2 cellular contexts compared by ENCODE assay signal in the genomic region with DNA sequence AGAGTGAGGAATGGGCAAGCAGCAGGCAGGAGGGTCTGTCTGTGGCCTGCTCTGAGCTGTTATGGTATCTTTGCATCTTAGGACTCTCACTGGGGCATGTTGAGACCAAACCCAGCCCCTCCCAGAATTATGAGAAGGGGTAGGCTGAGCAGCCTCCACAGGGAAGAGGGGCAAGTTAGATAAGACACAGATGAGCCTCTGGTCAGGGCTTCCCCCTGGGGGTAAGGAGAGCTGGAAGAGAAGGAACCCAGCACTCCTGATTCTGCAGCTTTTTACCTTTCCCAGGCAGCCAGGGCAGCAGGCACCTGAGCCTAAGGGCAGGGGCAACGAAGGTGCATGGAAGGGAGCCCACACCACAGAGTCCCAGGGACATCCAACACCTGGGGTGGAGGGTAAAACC.
TF ChIP-seq lines count a peak whose summit lies in the region.

No MANE protein-coding gene starts in this region.

TF ChIP-seq in SK-N-SH, 30 proteins besides CTCF, POLR2A, EP300 and RAD21:
- TF ChIP-seq, protein P1, sequence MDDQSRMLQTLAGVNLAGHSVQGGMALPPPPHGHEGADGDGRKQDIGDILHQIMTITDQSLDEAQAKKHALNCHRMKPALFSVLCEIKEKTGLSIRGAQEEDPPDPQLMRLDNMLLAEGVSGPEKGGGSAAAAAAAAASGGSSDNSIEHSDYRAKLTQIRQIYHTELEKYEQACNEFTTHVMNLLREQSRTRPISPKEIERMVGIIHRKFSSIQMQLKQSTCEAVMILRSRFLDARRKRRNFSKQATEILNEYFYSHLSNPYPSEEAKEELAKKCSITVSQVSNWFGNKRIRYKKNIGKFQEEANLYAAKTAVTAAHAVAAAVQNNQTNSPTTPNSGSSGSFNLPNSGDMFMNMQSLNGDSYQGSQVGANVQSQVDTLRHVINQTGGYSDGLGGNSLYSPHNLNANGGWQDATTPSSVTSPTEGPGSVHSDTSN (IDR thresholded peaks at IDR 0.05): no peak
- TF ChIP-seq EZH2phosphoT487 (IDR thresholded peaks at IDR 0.05; ENCODE audit: borderline replicate concordance, low read depth): no peak
- TF ChIP-seq, protein P2, sequence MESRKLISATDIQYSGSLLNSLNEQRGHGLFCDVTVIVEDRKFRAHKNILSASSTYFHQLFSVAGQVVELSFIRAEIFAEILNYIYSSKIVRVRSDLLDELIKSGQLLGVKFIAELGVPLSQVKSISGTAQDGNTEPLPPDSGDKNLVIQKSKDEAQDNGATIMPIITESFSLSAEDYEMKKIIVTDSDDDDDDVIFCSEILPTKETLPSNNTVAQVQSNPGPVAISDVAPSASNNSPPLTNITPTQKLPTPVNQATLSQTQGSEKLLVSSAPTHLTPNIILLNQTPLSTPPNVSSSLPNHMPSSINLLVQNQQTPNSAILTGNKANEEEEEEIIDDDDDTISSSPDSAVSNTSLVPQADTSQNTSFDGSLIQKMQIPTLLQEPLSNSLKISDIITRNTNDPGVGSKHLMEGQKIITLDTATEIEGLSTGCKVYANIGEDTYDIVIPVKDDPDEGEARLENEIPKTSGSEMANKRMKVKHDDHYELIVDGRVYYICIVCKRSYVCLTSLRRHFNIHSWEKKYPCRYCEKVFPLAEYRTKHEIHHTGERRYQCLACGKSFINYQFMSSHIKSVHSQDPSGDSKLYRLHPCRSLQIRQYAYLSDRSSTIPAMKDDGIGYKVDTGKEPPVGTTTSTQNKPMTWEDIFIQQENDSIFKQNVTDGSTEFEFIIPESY (IDR thresholded peaks at IDR 0.05; ENCODE audit: borderline replicate concordance, low read depth): no peak
- TF ChIP-seq RXRA (IDR thresholded peaks at IDR 0.05; ENCODE audit: borderline replicate concordance, low read depth): no peak
- TF ChIP-seq NRF1 (IDR thresholded peaks at IDR 0.05; ENCODE audit: low read depth, low read length): no peak
- peak; percentile 40 for TF ChIP-seq GATA2 (CRISPR knock-in tag; IDR thresholded peaks at IDR 0.05)

TF ChIP-seq in SK-N-SH treated with all-trans-retinoic acid at 6 μM for 48 hours, 23 proteins besides CTCF, POLR2A, EP300 and RAD21:
- TF ChIP-seq, protein P3, sequence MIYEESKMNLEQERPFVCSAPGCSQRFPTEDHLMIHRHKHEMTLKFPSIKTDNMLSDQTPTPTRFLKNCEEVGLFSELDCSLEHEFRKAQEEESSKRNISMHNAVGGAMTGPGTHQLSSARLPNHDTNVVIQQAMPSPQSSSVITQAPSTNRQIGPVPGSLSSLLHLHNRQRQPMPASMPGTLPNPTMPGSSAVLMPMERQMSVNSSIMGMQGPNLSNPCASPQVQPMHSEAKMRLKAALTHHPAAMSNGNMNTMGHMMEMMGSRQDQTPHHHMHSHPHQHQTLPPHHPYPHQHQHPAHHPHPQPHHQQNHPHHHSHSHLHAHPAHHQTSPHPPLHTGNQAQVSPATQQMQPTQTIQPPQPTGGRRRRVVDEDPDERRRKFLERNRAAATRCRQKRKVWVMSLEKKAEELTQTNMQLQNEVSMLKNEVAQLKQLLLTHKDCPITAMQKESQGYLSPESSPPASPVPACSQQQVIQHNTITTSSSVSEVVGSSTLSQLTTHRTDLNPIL (CRISPR knock-in tag; IDR thresholded peaks at IDR 0.05; ENCODE audit: low read depth): no peak
- TF ChIP-seq GLIS3 (CRISPR knock-in tag; IDR thresholded peaks at IDR 0.05) (no peak), ZNF565 (CRISPR knock-in tag; conservative IDR thresholded peaks at IDR 0.05; ENCODE audit: low read depth) (no peak), SNAI2 (CRISPR knock-in tag; IDR thresholded peaks at IDR 0.05) (no peak), ARNTL (CRISPR knock-in tag; IDR thresholded peaks at IDR 0.05; ENCODE audit: borderline replicate concordance, low read depth) (no peak)
- TF ChIP-seq, protein P4, sequence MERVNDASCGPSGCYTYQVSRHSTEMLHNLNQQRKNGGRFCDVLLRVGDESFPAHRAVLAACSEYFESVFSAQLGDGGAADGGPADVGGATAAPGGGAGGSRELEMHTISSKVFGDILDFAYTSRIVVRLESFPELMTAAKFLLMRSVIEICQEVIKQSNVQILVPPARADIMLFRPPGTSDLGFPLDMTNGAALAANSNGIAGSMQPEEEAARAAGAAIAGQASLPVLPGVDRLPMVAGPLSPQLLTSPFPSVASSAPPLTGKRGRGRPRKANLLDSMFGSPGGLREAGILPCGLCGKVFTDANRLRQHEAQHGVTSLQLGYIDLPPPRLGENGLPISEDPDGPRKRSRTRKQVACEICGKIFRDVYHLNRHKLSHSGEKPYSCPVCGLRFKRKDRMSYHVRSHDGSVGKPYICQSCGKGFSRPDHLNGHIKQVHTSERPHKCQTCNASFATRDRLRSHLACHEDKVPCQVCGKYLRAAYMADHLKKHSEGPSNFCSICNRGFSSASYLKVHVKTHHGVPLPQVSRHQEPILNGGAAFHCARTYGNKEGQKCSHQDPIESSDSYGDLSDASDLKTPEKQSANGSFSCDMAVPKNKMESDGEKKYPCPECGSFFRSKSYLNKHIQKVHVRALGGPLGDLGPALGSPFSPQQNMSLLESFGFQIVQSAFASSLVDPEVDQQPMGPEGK (CRISPR knock-in tag; IDR thresholded peaks at IDR 0.05; ENCODE audit: borderline replicate concordance): no peak
